22 cellular contexts compared by ENCODE assay signal in genomic region chr6:168985705-168986104, GRCh38.
"Had no signal": no experiment of that assay in that cellular context is flagged by ENCODE, and none has a peak within 500 bp of the region (broad histone marks: within the 10 kb centered on the region; RNA-seq: fewer than 3 reads in every experiment).

No MANE protein-coding gene starts in this region.

- H2AFZ ChIP-seq: hepatocyte had no signal

- ATAC-seq: activated CD8-positive, alpha-beta T cell treated with anti-CD3 and anti-CD28 coated beads for 36 hours; activated T-cell treated with anti-CD3 and anti-CD28 coated beads, Interleukin-2, amount 50 U/mL, for 4 hours; activated T-helper 17 cell treated with anti-CD3 and anti-CD28 coated beads, Interleukin-2, amount 50 U/mL, for 72 hours; gastroesophageal sphincter; left colon; naive thymus-derived CD4-positive, alpha-beta T cell had no signal

- H3K36me3 ChIP-seq: gastroesophageal sphincter, right atrium auricular region, tibial nerve had no signal

- H3K4me2 ChIP-seq: hepatocyte had no signal

- DNase-seq: activated CD4-positive, alpha-beta T cell treated with anti-CD3 and anti-CD28 coated beads, Interleukin-2, amount 10 ng/mL, durations not matched to agents 7 days and 5 days; activated CD4-positive, CD25-positive, alpha-beta regulatory T cell treated with anti-CD3 and anti-CD28 coated beads, Interleukin-2, amount 50 U/mL, for 72 hours; activated CD8-positive, alpha-beta T cell treated with anti-CD3 and anti-CD28 coated beads for 36 hours; activated gamma-delta T cell treated with Interleukin-2 at 50 U/mL for 16 hours; activated naive CD4-positive, alpha-beta T cell treated with anti-CD3 and anti-CD28 coated beads, Interleukin-2, amount 50 U/mL, for 16 hours; activated T-cell treated with anti-CD3 and anti-CD28 coated beads, Interleukin-2, amount 50 U/mL, for 4 hours; amygdala; endodermal cell; islet precursor cell; left colon; midbrain; naive thymus-derived CD4-positive, alpha-beta T cell; occipital lobe; stimulated activated CD4-positive, alpha-beta T cell treated with anti-CD3 and anti-CD28 coated beads, Interleukin-15, amount 100 ng/mL, for 24 hours; stimulated activated CD4-positive, alpha-beta T cell treated with anti-CD3 and anti-CD28 coated beads, Interleukin-2, amount 100 ng/mL, for 24 hours; stimulated activated naive CD4-positive, alpha-beta T cell; T-helper 2 cell had no signal

- H3K27me3 ChIP-seq: gastroesophageal sphincter, hepatocyte, right atrium auricular region, tibial nerve had no signal

- H3K27ac ChIP-seq: gastroesophageal sphincter, hepatocyte, right atrium auricular region, tibial nerve had no signal

- H3K4me3 ChIP-seq: gastroesophageal sphincter, hepatocyte, right atrium auricular region, tibial nerve had no signal

- H3K79me2 ChIP-seq: hepatocyte had no signal

- H3K4me1 ChIP-seq: right atrium auricular region had no signal
